In genomic region chr7:128790297-128791037, GRCh38 we compare ENCODE assay signal across 8 cellular contexts. TPM values are rescaled to one million over a fixed set of nuclear protein-coding genes. Genes with fewer than 3 reads are reported as not detected.
DNase-seq lines count a peak whose midpoint lies in the region; ATAC-seq and TF ChIP-seq lines count a peak whose summit lies in the region.

No MANE protein-coding gene starts in this region.

- TF ChIP-seq POLR2A in body of pancreas (IDR thresholded peaks at IDR 0.05) (no peak), right lobe of liver (IDR thresholded peaks at IDR 0.05) (no peak), transverse colon (IDR thresholded peaks at IDR 0.05) (no peak)

- peaks cover 15% of the 10 kb centered on the region for H3K4me1 ChIP-seq in body of pancreas
- H3K4me1 ChIP-seq in right lobe of liver = peaks cover 0 to 4% (median 0%) of the 10 kb centered on the region in 4 donors
- peaks cover 5 to 23% (median 16%) of the 10 kb centered on the region in 4 donors for H3K4me1 ChIP-seq in transverse colon

- H3K27ac ChIP-seq in body of pancreas = peak overlapping the region in 1 of 4 donors; percentile 25
- no peak overlapping the region for H3K27ac ChIP-seq in right lobe of liver
- peak overlapping the region; percentile 59 to 78 (median 72) for H3K27ac ChIP-seq in transverse colon

- intact Hi-C loops in body of pancreas (cut with DNase I) (no loop called here), right lobe of liver (cut with DNase I) (no loop called here), transverse colon (cut with DNase I; ENCODE audit: low total_unique reads) (loop anchor here (2.0 kb wide), 1 partner anchor 52 kb away; the partner anchor contains the start of gene CALU)

- in situ Hi-C loops in transverse colon (cut with MboI; ENCODE audit: low pct_ligation_motif_present in 1 of 4, low pct_unique_long_range_greater_than_20kb in 1 of 4, low sequenced_read_pairs in 3 of 4) = no loop called here

- 23 to 48% methylated on average over 15 to 30 of the region's 45 CpGs for WGBS in body of pancreas, 2 donors
- WGBS in right lobe of liver (ENCODE audit: insufficient coverage, low coverage, low lambda C conversion rate, missing lambda C conversion rate) = 22% methylated on average over 18 of the region's 45 CpGs
- WGBS in transverse colon (ENCODE audit: low coverage in 1 of 2), 2 donors = 28 to 75% methylated on average over 5 to 38 of the region's 45 CpGs

- ATAC-seq in HG02981 (IDR thresholded peaks at IDR 0.05; ENCODE audit: unreplicated experiment) = peak; percentile 9
- no peak for ATAC-seq in body of pancreas
- peak in 2 of 4 donors; percentile 4 to 22 for ATAC-seq in right lobe of liver

- CTCF ChIA-PET in GM10248 (lab: Yijun Ruan, JAX) = no interaction called here

- DNase-seq in GM06990 (ENCODE audit: extremely low read depth, insufficient read length) = no peak
- DNase-seq in body of pancreas = no peak
- DNase-seq in right lobe of liver = no peak
- no peak for DNase-seq in transverse colon
- no peak for DNase-seq in middle frontal gyrus (ENCODE audit: extremely low spot score, low spot score)
- DNase-seq in NCI-H2107 treated with DMSO at 0.1 percent for 48 hours (lab: John Stamatoyannopoulos, UW; ENCODE audit: unreplicated experiment) = no peak
- DNase-seq in GM10248 (ENCODE audit: extremely low spot score) = no peak

- H3K9me3 ChIP-seq in body of pancreas (no peaks in the 10 kb centered on the region), right lobe of liver (no peaks in the 10 kb centered on the region), transverse colon (no peaks in the 10 kb centered on the region)

- H3K27me3 ChIP-seq in GM06990 (replicated peaks; ENCODE audit: control insufficient read depth, insufficient read depth, low read length) = no peaks in the 10 kb centered on the region; the same call in none of the 2 replicates
- no peaks in the 10 kb centered on the region for H3K27me3 ChIP-seq in body of pancreas
- no peaks in the 10 kb centered on the region for H3K27me3 ChIP-seq in right lobe of liver
- peaks cover 24% of the 10 kb centered on the region for H3K27me3 ChIP-seq in transverse colon

- H3K36me3 ChIP-seq in GM06990 (ENCODE audit: control insufficient read depth, insufficient read depth, low read length) = no peaks in the 10 kb centered on the region
- no peaks in the 10 kb centered on the region for H3K36me3 ChIP-seq in body of pancreas (replicated peaks in 1 of 2; ENCODE audit: insufficient read depth in 1 of 2, low read depth in 2 of 2)
- no peaks in the 10 kb centered on the region for H3K36me3 ChIP-seq in right lobe of liver
- H3K36me3 ChIP-seq in transverse colon = no peaks in the 10 kb centered on the region

- POLR2A ChIA-PET in GM10248 (lab: Yijun Ruan, JAX) = no interaction called here

- TF ChIP-seq EP300 in transverse colon (IDR thresholded peaks at IDR 0.05; ENCODE audit: low read depth) = no peak

- H3K4me3 ChIP-seq in GM06990 (replicated peaks; ENCODE audit: low read depth, low read length) (peak overlapping the region; percentile 79), body of pancreas (peak overlapping the region; percentile 74 to 85), right lobe of liver (peak overlapping the region; percentile 71 to 81 (median 78)), transverse colon (peak overlapping the region; percentile 53 to 82 (median 68))

- no peak for TF ChIP-seq CTCF in GM06990 (IDR thresholded peaks at IDR 0.05; ENCODE audit: insufficient read depth, low read length, poor library complexity, severe bottlenecking)
- no peak for TF ChIP-seq CTCF in body of pancreas (IDR thresholded peaks at IDR 0.05)
- no peak for TF ChIP-seq CTCF in right lobe of liver (IDR thresholded peaks at IDR 0.05)
- TF ChIP-seq CTCF in transverse colon (IDR thresholded peaks at IDR 0.05) = no peak
- no peak for TF ChIP-seq CTCF in GM10248 (IDR thresholded peaks at IDR 0.05; ENCODE audit: control extremely low read depth, extremely low read depth, low read depth, missing control alignments)

RNA-seq across cellular contexts. Expression of gene CCDC136, which starts 1.3 kb away (rescaled TPM):
- total RNA-seq in body of pancreas (1 to 10 TPM in 1 of 2 donors, under 1 TPM in 1; 0.99 to 3.6 TPM), right lobe of liver (under 1 TPM in 4 of 6 experiments, not detected in 2; 0.16 to 0.70 (median 0.20) TPM), transverse colon (10 to 100 TPM in 2 of 4 donors, 1 to 10 TPM in 2; 1.9 to 16.5 (median 8.3) TPM)

RNA-seq across cellular contexts. Expression of gene OPN1SW, which starts 14.9 kb away (rescaled TPM):
- not detected for total RNA-seq in body of pancreas
- not detected for total RNA-seq in right lobe of liver
- total RNA-seq in transverse colon = not detected

RNA-seq across cellular contexts. Expression of gene FLNC, which starts 39.7 kb away (rescaled TPM):
- total RNA-seq in body of pancreas (1 to 10 TPM; 1.8 to 4.0 TPM), right lobe of liver (1 to 10 TPM in 2 of 6 experiments, under 1 TPM in 4; 0.27 to 5.1 (median 0.74) TPM), transverse colon (100 to 1,000 TPM in 1 of 4 donors, 10 to 100 TPM in 3; 21.3 to 234 (median 57.9) TPM)

RNA-seq across cellular contexts. Expression of gene CALU, which starts 51.3 kb away (rescaled TPM):
- total RNA-seq in body of pancreas (10 to 100 TPM; 36.3 to 45.8 TPM), right lobe of liver (10 to 100 TPM; 25.4 to 48.3 (median 42.1) TPM), transverse colon (1,000 to 10,000 TPM in 1 of 4 donors, 10 to 100 TPM in 3; 23.6 to 1,780 (median 44.0) TPM)

Comparison
In these comparisons a context has a peak if more than half of its experiments do, and no peak if none do; other contexts are left out.
1. H3K27ac ChIP-seq: peak in transverse colon (4 of 4); none in right lobe of liver (0 of 3).
2. Peak in every context shown above with its lines, with median percentiles within 50 percentile points of each other: H3K4me3 ChIP-seq.